In genomic region chr7:98203261-98203963, GRCh38 we compare ENCODE assay signal across 1 cellular context.
TF ChIP-seq lines count a peak whose summit lies in the region.

No MANE protein-coding gene starts in this region.

TF ChIP-seq in GM12878, 131 proteins besides CTCF, POLR2A, EP300 and RAD21 (continued from another document):
- no peak for TF ChIP-seq REST (IDR thresholded peaks at IDR 0.05; ENCODE audit: low read depth, low read length)
- TF ChIP-seq ZNF622 (IDR thresholded peaks at IDR 0.05) = no peak
- no peak for TF ChIP-seq ESRRA (IDR thresholded peaks at IDR 0.05; ENCODE audit: low read length)
- TF ChIP-seq POLR2AphosphoS5 (IDR thresholded peaks at IDR 0.05; ENCODE audit: low read length) = no peak
- no peak for TF ChIP-seq STAT3 (IDR thresholded peaks at IDR 0.05; ENCODE audit: low read depth, low read length)
- no peak for TF ChIP-seq MAX (IDR thresholded peaks at IDR 0.05; ENCODE audit: low read depth, low read length)
- no peak for TF ChIP-seq RBBP5 (conservative IDR thresholded peaks at IDR 0.05)
- no peak for TF ChIP-seq ZBTB4 (CRISPR knock-in tag; IDR thresholded peaks at IDR 0.05)
- no peak for TF ChIP-seq NFYA (IDR thresholded peaks at IDR 0.05; ENCODE audit: borderline replicate concordance, low read depth, low read length)
- no peak for TF ChIP-seq ZNF274 (IDR thresholded peaks at IDR 0.05; ENCODE audit: insufficient read depth, insufficient read length)
- TF ChIP-seq ZNF687 (IDR thresholded peaks at IDR 0.05) = no peak
- no peak for TF ChIP-seq CBX5 (IDR thresholded peaks at IDR 0.05; ENCODE audit: low read depth)
- no peak for TF ChIP-seq MYC (IDR thresholded peaks at IDR 0.05; ENCODE audit: insufficient read depth, insufficient read length, insufficient replicate concordance, low read length, severe bottlenecking)
- no peak for TF ChIP-seq CHD2 (IDR thresholded peaks at IDR 0.05; ENCODE audit: borderline replicate concordance, low read depth, low read length)
- TF ChIP-seq SIN3A (IDR thresholded peaks at IDR 0.05; ENCODE audit: low read depth, low read length) = no peak
- no peak for TF ChIP-seq NBN (IDR thresholded peaks at IDR 0.05)
- no peak for TF ChIP-seq TARDBP (IDR thresholded peaks at IDR 0.05; ENCODE audit: borderline replicate concordance)
- TF ChIP-seq SREBF2 (IDR thresholded peaks at IDR 0.05; ENCODE audit: low read length) = no peak
- TF ChIP-seq SPI1 (IDR thresholded peaks at IDR 0.05; ENCODE audit: borderline replicate concordance, insufficient read depth, low read depth, low read length) = peak; percentile 82; the same call in 1 of the 2 replicates
